1 cellular context compared by ENCODE assay signal in the genomic region with DNA sequence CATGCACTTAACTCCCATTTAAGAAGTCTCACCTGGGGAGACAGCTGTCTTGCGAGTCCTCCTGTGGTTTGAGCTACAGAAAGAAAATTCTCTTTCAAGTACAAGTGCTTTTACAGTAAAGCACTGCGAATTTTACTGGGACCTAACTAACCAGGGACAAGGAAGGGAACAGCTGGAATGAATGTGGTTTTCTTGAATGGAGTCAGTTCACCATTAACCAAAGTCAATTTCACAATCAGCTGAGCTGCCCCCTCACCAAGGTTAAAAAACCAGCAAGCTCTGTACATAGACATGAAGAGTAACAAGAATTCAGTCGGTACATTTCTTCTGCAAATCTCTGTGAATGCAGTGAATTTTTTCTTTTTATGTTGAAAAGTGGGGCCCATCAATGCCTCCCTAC.
A peak's percentile ranks its signal among the peaks of the same experiment; 100 is the strongest.
TF ChIP-seq lines count a peak whose summit lies in the region.

No MANE protein-coding gene starts in this region.

TF ChIP-seq in HepG2, 621 proteins besides CTCF, POLR2A, EP300 and RAD21:
- TF ChIP-seq CEBPB (IDR thresholded peaks at IDR 0.05; ENCODE audit: borderline replicate concordance, low read depth, low read length) (peak; percentile 22; the same call in 1 of the 2 replicates), ZNF331 (CRISPR knock-in tag; IDR thresholded peaks at IDR 0.05) (peak; percentile 71; the same call in 1 of the 2 replicates)
- TF ChIP-seq, protein P1, sequence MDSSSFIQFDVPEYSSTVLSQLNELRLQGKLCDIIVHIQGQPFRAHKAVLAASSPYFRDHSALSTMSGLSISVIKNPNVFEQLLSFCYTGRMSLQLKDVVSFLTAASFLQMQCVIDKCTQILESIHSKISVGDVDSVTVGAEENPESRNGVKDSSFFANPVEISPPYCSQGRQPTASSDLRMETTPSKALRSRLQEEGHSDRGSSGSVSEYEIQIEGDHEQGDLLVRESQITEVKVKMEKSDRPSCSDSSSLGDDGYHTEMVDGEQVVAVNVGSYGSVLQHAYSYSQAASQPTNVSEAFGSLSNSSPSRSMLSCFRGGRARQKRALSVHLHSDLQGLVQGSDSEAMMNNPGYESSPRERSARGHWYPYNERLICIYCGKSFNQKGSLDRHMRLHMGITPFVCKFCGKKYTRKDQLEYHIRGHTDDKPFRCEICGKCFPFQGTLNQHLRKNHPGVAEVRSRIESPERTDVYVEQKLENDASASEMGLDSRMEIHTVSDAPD (CRISPR knock-in tag; IDR thresholded peaks at IDR 0.05): no peak
- TF ChIP-seq, protein P2, sequence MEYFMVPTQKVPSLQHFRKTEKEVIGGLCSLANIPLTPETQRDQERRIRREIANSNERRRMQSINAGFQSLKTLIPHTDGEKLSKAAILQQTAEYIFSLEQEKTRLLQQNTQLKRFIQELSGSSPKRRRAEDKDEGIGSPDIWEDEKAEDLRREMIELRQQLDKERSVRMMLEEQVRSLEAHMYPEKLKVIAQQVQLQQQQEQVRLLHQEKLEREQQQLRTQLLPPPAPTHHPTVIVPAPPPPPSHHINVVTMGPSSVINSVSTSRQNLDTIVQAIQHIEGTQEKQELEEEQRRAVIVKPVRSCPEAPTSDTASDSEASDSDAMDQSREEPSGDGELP (IDR thresholded peaks at IDR 0.05; ENCODE audit: borderline replicate concordance, low read depth): peak; percentile 49; the same call in 1 of the 2 replicates
